In genomic region chr5:39074009-39074886, GRCh38 we compare ENCODE assay signal across 1 cellular context.
A peak's percentile ranks its signal among the peaks of the same experiment; 100 is the strongest.
TF ChIP-seq lines count a peak whose summit lies in the region.

Gene RICTOR (minus strand): TSS chr5:39074399. CDS start chr5:39074377, 22 bp downstream.

TF ChIP-seq in HepG2, 621 proteins besides CTCF, POLR2A, EP300 and RAD21 (continued from another document and continues in another):
- TF ChIP-seq DBP (CRISPR knock-in tag; IDR thresholded peaks at IDR 0.05; ENCODE audit: not compliant biosample characterization) = no peak
- TF ChIP-seq ZFY (CRISPR knock-in tag; IDR thresholded peaks at IDR 0.05) = peak; percentile 92
- no peak for TF ChIP-seq ZNF318 (CRISPR knock-in tag; IDR thresholded peaks at IDR 0.05)
- TF ChIP-seq ZNF12 (CRISPR knock-in tag; IDR thresholded peaks at IDR 0.05) = no peak
- TF ChIP-seq ZNF691 (CRISPR knock-in tag; IDR thresholded peaks at IDR 0.05; ENCODE audit: borderline replicate concordance, low read depth) = peak; percentile 99
- TF ChIP-seq ZUFSP (CRISPR knock-in tag; IDR thresholded peaks at IDR 0.05; ENCODE audit: borderline replicate concordance) = no peak
- no peak for TF ChIP-seq MBD4 (IDR thresholded peaks at IDR 0.05; ENCODE audit: borderline replicate concordance, low read length)
- no peak for TF ChIP-seq TCF7 (IDR thresholded peaks at IDR 0.05; ENCODE audit: low read depth)
- 0 out of 2 replicates have a peak, but pooled peaks have one; percentile 43 for TF ChIP-seq ZNF275 (CRISPR knock-in tag; IDR thresholded peaks at IDR 0.05; ENCODE audit: borderline replicate concordance)
- peak; percentile 51 for TF ChIP-seq ETV5 (CRISPR knock-in tag; IDR thresholded peaks at IDR 0.05; ENCODE audit: borderline replicate concordance)
- no peak for TF ChIP-seq CREBL2 (CRISPR knock-in tag; IDR thresholded peaks at IDR 0.05; ENCODE audit: borderline replicate concordance)
- no peak for TF ChIP-seq SYNCRIP (IDR thresholded peaks at IDR 0.05; ENCODE audit: insufficient read depth, low read depth, low read length)
- no peak; the same call in 1 of the 2 replicates for TF ChIP-seq DR1 (CRISPR knock-in tag; IDR thresholded peaks at IDR 0.05)
- no peak for TF ChIP-seq ZSCAN22 (CRISPR knock-in tag; IDR thresholded peaks at IDR 0.05)
- TF ChIP-seq CBX5 (CRISPR knock-in tag; IDR thresholded peaks at IDR 0.05; ENCODE audit: borderline replicate concordance) = 0 out of 2 replicates have a peak, but pooled peaks have one; percentile 13
- no peak for TF ChIP-seq FLYWCH1 (CRISPR knock-in tag; IDR thresholded peaks at IDR 0.05)
- no peak for TF ChIP-seq SOX6 (IDR thresholded peaks at IDR 0.05)
- TF ChIP-seq SOX6 (CRISPR knock-in tag; IDR thresholded peaks at IDR 0.05) = no peak
- 0 out of 2 replicates have a peak, but pooled peaks have one; percentile 4 for TF ChIP-seq HNF4A (CRISPR knock-in tag; IDR thresholded peaks at IDR 0.05)
- TF ChIP-seq FOXP1 (IDR thresholded peaks at IDR 0.05) = no peak
- TF ChIP-seq FOXP1 (CRISPR knock-in tag; IDR thresholded peaks at IDR 0.05) = no peak
- TF ChIP-seq SMARCE1 (IDR thresholded peaks at IDR 0.05; ENCODE audit: borderline replicate concordance) = no peak
- no peak for TF ChIP-seq ZBTB37 (CRISPR knock-in tag; IDR thresholded peaks at IDR 0.05)
- TF ChIP-seq WIZ (CRISPR knock-in tag; IDR thresholded peaks at IDR 0.05) = no peak
- peak; percentile 52; the same call in 1 of the 2 replicates for TF ChIP-seq IRF9 (CRISPR knock-in tag; IDR thresholded peaks at IDR 0.05; ENCODE audit: borderline replicate concordance)
- TF ChIP-seq LRRFIP1 (CRISPR knock-in tag; conservative IDR thresholded peaks at IDR 0.05) = no peak
- no peak for TF ChIP-seq RFXANK (CRISPR knock-in tag; IDR thresholded peaks at IDR 0.05)
- TF ChIP-seq ZNF143 (CRISPR knock-in tag; IDR thresholded peaks at IDR 0.05) = no peak; the same call in 1 of the 2 replicates
- no peak; the same call in 1 of the 2 replicates for TF ChIP-seq ZNF367 (CRISPR knock-in tag; IDR thresholded peaks at IDR 0.05; ENCODE audit: borderline replicate concordance)
- no peak for TF ChIP-seq NCOA5 (CRISPR knock-in tag; IDR thresholded peaks at IDR 0.05)
- TF ChIP-seq GMEB2 (CRISPR knock-in tag; IDR thresholded peaks at IDR 0.05; ENCODE audit: low read depth) = no peak
- TF ChIP-seq ZNF546 (CRISPR knock-in tag; conservative IDR thresholded peaks at IDR 0.05) = no peak
- no peak for TF ChIP-seq ZNF782 (CRISPR knock-in tag; IDR thresholded peaks at IDR 0.05; ENCODE audit: borderline replicate concordance)
- TF ChIP-seq PHF21A (CRISPR knock-in tag; IDR thresholded peaks at IDR 0.05) = peak; percentile 33; the same call in 1 of the 2 replicates
- no peak for TF ChIP-seq USF2 (IDR thresholded peaks at IDR 0.05; ENCODE audit: low read depth, low read length)
- TF ChIP-seq USF2 (CRISPR knock-in tag; IDR thresholded peaks at IDR 0.05; ENCODE audit: borderline replicate concordance) = no peak
- TF ChIP-seq NCOA2 (CRISPR knock-in tag; IDR thresholded peaks at IDR 0.05) = no peak
- TF ChIP-seq PPARG (CRISPR knock-in tag; conservative IDR thresholded peaks at IDR 0.05) = no peak
- no peak for TF ChIP-seq ZNF724P (CRISPR knock-in tag; IDR thresholded peaks at IDR 0.05; ENCODE audit: borderline replicate concordance)
